Comparison of ENCODE assay signal across 9 cellular contexts in the genomic region with DNA sequence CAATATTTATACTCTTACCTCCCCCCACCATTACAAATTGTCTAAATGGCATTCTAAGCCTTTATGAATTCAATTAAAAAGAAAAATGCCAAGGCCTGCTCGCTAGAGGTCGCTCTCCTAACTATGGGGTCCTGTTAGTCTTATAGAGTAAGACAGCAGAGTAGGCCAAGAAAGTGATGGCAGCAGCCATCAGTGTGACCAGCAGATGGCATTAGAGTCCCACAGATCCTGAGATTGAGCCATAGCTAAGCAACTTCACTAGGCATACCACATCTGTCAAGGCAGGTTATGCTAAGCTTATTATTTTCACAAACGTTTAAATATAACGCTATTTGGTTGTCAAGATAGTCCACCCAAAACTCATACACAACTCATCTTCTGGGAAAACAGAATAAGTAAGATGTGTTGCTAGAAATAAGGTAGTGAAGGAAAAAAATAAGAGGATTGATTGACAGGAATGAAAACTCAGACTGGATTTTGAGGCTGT. TPM values are rescaled to one million over a fixed set of nuclear protein-coding genes. Genes with fewer than 3 reads are reported as not detected.
DNase-seq lines count a peak whose midpoint lies in the region; ATAC-seq and TF ChIP-seq lines count a peak whose summit lies in the region.
"Had no signal": no experiment of that assay in that cellular context is flagged by ENCODE, and none has a peak within 500 bp of the region (broad histone marks: within the 10 kb centered on the region; RNA-seq: fewer than 3 reads in every experiment).

No MANE protein-coding gene starts in this region.

- no peak overlapping the region for H3K4me3 ChIP-seq in adrenal gland
- H3K4me3 ChIP-seq: BLaER1 treated with 17β-estradiol and CSF1 and Interleukin-3, amounts not matched to agents 10 nM and 100 nM had no signal

- H3K27ac ChIP-seq in adrenal gland, result no peak overlapping the region
- H3K27ac ChIP-seq: BLaER1 treated with 17β-estradiol and CSF1 and Interleukin-3, amounts not matched to agents 10 nM and 100 nM had no signal

- no peak for TF ChIP-seq POLR2A in adrenal gland (IDR thresholded peaks at IDR 0.05)

- DNase-seq in 8988T (peak; percentile 68), NCI-H1694 treated with DMSO at 0.1 percent for 48 hours (lab: John Stamatoyannopoulos, UW) (peak; percentile 95), T follicular helper cell (ENCODE audit: low read depth) (peak; percentile 80), adrenal gland (peak; percentile 86 to 98 (median 90)), left cardiac atrium (peak; percentile 84), retina (peak; percentile 91)

- no peaks in the 10 kb centered on the region for H3K4me1 ChIP-seq in adrenal gland (replicated peaks in 1 of 2)
- H3K4me1 ChIP-seq: BLaER1 treated with 17β-estradiol and CSF1 and Interleukin-3, amounts not matched to agents 10 nM and 100 nM had no signal

- WGBS in adrenal gland, 4 donors, result 0% methylated on average over 4 of the region's 4 CpGs

- H3K27me3 ChIP-seq in adrenal gland, result no peaks in the 10 kb centered on the region

- intact Hi-C loops in adrenal gland (cut with DNase I) (loop anchor here (5.0 to 10.0 kb wide), 3 partner anchors 132 to 521 kb away; no protein-coding TSS in a partner anchor), left cardiac atrium (cut with DNase I) (loop anchor here (2.0 to 10.0 kb wide), 4 partner anchors 57 to 497 kb away; partner anchors contain the start of gene SCAF8 (in 1 of the 2))

- no peaks in the 10 kb centered on the region for H3K36me3 ChIP-seq in adrenal gland (replicated peaks in 1 of 2)
- H3K36me3 ChIP-seq: BLaER1 treated with 17β-estradiol and CSF1 and Interleukin-3, amounts not matched to agents 10 nM and 100 nM had no signal

- ATAC-seq in GM18508 (IDR thresholded peaks at IDR 0.05; ENCODE audit: insufficient read depth, unreplicated experiment), result peak; percentile 99
- peak; percentile 98 for ATAC-seq in HG02970 (IDR thresholded peaks at IDR 0.05; ENCODE audit: low FRiP score, unreplicated experiment)
- peak; percentile 98 for ATAC-seq in left cardiac atrium

- TF ChIP-seq CTCF in adrenal gland (IDR thresholded peaks at IDR 0.05), result peak; percentile 97 to 100 (median 100)

- H3K9me3 ChIP-seq in adrenal gland (replicated peaks in 1 of 3), result no peaks in the 10 kb centered on the region
- H3K9me3 ChIP-seq: BLaER1 treated with 17β-estradiol and CSF1 and Interleukin-3, amounts not matched to agents 10 nM and 100 nM had no signal

RNA-seq across cellular contexts. Expression of gene SCAF8, which starts 57.6 kb away (rescaled TPM):
- total RNA-seq in adrenal gland, result 10 to 100 TPM; 25.6 to 41.5 (median 39.5) TPM
- 10 to 100 TPM; 13.9 to 31.0 (median 16.2) TPM for polyA plus RNA-seq in adrenal gland
- total RNA-seq in left cardiac atrium, result 10 to 100 TPM; 37.8 to 44.1 TPM
